In the genomic region with DNA sequence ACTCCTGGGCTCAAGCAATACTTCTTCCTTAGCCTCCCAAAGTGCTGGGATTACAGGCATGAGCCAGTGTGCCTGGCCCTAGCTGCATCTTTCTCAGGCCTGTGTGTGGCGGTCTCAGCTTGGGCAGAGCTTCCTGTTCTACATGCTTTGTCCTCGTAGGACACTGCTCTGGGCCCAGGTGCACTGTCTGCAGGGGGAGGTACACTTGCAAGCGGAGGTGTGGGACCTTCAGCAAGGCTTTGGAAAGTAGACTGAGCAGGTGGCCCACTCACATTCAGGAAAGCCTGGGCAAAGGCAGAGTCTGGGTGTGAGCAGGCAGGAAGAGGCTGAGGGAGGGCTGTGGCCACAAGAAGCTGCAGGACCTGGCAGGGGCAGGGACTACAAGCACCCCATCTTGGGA, we compare ENCODE assay signal across 9 cellular contexts. TPM values are rescaled to one million over a fixed set of nuclear protein-coding genes. Genes with fewer than 3 reads are reported as not detected.
A peak's percentile ranks its signal among the peaks of the same experiment; 100 is the strongest.
DNase-seq lines count a peak whose midpoint lies in the region; ATAC-seq and TF ChIP-seq lines count a peak whose summit lies in the region.
"Had no signal": no experiment of that assay in that cellular context is flagged by ENCODE, and none has a peak within 500 bp of the region (broad histone marks: within the 10 kb centered on the region; RNA-seq: fewer than 3 reads in every experiment).

No MANE protein-coding gene starts in this region.

- intact Hi-C loops in cardiac septum (cut with DNase I) (no loop called here), vagina (cut with DNase I) (no loop called here)

- H3K4me1 ChIP-seq in cardiac muscle cell (ENCODE audit: low read depth) = peaks cover 79% of the 10 kb centered on the region
- H3K4me1 ChIP-seq in vagina = peaks cover 52% of the 10 kb centered on the region

- DNase-seq in cardiac muscle cell (ENCODE audit: low read depth in 1 of 2, low spot score in 1 of 2) (no peak), cardiac septum (ENCODE audit: low spot score) (no peak), vagina (ENCODE audit: extremely low spot score in 2 of 2) (no peak), WERI-Rb-1 (no peak), HK-2 (ENCODE audit: unreplicated experiment) (no peak)
- no peak for DNase-seq in central memory CD8-positive, alpha-beta T cell (ENCODE audit: low spot score in 2 of 2)
- DNase-seq in natural killer cell treated with Interleukin-12 subunit alpha and Interleukin-12 subunit beta and Interleukin-15 and Interleukin-18, amount 100 ng/mL, for 72 hours (ENCODE audit: low spot score) = no peak
- no peak for DNase-seq in activated naive CD4-positive, alpha-beta T cell treated with anti-CD3 and anti-CD28 coated beads, Interleukin-2, amount 50 U/mL, for 16 hours
- DNase-seq: activated effector memory CD4-positive, alpha-beta T cell treated with anti-CD3 and anti-CD28 coated beads, Interleukin-2, amount 50 U/mL, for 16 hours had no signal

- no peak for TF ChIP-seq CTCF in cardiac muscle cell (IDR thresholded peaks at IDR 0.05; ENCODE audit: low read depth, low read length)
- no peak for TF ChIP-seq CTCF in vagina (IDR thresholded peaks at IDR 0.05)
- TF ChIP-seq CTCF in WERI-Rb-1 (IDR thresholded peaks at IDR 0.05; ENCODE audit: low read depth, low read length) = no peak

- no peaks in the 10 kb centered on the region for H3K27me3 Mint-ChIP-seq in central memory CD8-positive, alpha-beta T cell
- no peaks in the 10 kb centered on the region for H3K27me3 Mint-ChIP-seq in natural killer cell treated with Interleukin-12 subunit alpha and Interleukin-12 subunit beta and Interleukin-15 and Interleukin-18, amount 100 ng/mL, for 72 hours

- no peak for TF ChIP-seq POLR2A in vagina (IDR thresholded peaks at IDR 0.05)

- H3K27me3 ChIP-seq in cardiac muscle cell (no peaks in the 10 kb centered on the region), vagina (no peaks in the 10 kb centered on the region), WERI-Rb-1 (ENCODE audit: insufficient read depth, low read depth, severe bottlenecking) (no peaks in the 10 kb centered on the region)

- peaks cover 2% of the 10 kb centered on the region for H3K36me3 Mint-ChIP-seq in central memory CD8-positive, alpha-beta T cell (ENCODE audit: insufficient read depth)
- H3K36me3 Mint-ChIP-seq in natural killer cell treated with Interleukin-12 subunit alpha and Interleukin-12 subunit beta and Interleukin-15 and Interleukin-18, amount 100 ng/mL, for 72 hours = no peaks in the 10 kb centered on the region

- no peak for ATAC-seq in central memory CD8-positive, alpha-beta T cell (replicated peaks; ENCODE audit: extremely low read depth, poor library complexity, severe bottlenecking)
- no peak for ATAC-seq in natural killer cell treated with Interleukin-12 subunit alpha and Interleukin-12 subunit beta and Interleukin-15 and Interleukin-18, amount 100 ng/mL, for 72 hours

- H3K36me3 ChIP-seq in cardiac muscle cell (no peaks in the 10 kb centered on the region), vagina (no peaks in the 10 kb centered on the region), WERI-Rb-1 (peaks cover 25% of the 10 kb centered on the region)

- no peaks in the 10 kb centered on the region for H3K9me3 Mint-ChIP-seq in central memory CD8-positive, alpha-beta T cell
- H3K9me3 Mint-ChIP-seq in natural killer cell treated with Interleukin-12 subunit alpha and Interleukin-12 subunit beta and Interleukin-15 and Interleukin-18, amount 100 ng/mL, for 72 hours = no peaks in the 10 kb centered on the region

- peak overlapping the region; percentile 14 for H3K4me3 Mint-ChIP-seq in central memory CD8-positive, alpha-beta T cell
- H3K4me3 Mint-ChIP-seq in natural killer cell treated with Interleukin-12 subunit alpha and Interleukin-12 subunit beta and Interleukin-15 and Interleukin-18, amount 100 ng/mL, for 72 hours = peak overlapping the region; percentile 13

- H3K4me3 ChIP-seq in cardiac muscle cell = no peak overlapping the region
- H3K4me3 ChIP-seq in vagina = no peak overlapping the region
- H3K4me3 ChIP-seq in WERI-Rb-1 (ENCODE audit: low read depth, low read length) = no peak overlapping the region

- peak overlapping the region; percentile 90 for H3K27ac Mint-ChIP-seq in central memory CD8-positive, alpha-beta T cell (ENCODE audit: low read depth)
- H3K27ac Mint-ChIP-seq in natural killer cell treated with Interleukin-12 subunit alpha and Interleukin-12 subunit beta and Interleukin-15 and Interleukin-18, amount 100 ng/mL, for 72 hours = peak overlapping the region in 1 of 2 donors; percentile 4

- peaks cover 59% of the 10 kb centered on the region for H3K4me1 Mint-ChIP-seq in central memory CD8-positive, alpha-beta T cell
- peaks cover 37 to 38% of the 10 kb centered on the region in 2 donors for H3K4me1 Mint-ChIP-seq in natural killer cell treated with Interleukin-12 subunit alpha and Interleukin-12 subunit beta and Interleukin-15 and Interleukin-18, amount 100 ng/mL, for 72 hours (ENCODE audit: low read depth in 2 of 2)

- H3K27ac ChIP-seq in cardiac muscle cell (peak overlapping the region; percentile 99), vagina (peak overlapping the region; percentile 86), WERI-Rb-1 (no peak overlapping the region)

- H3K9me3 ChIP-seq in cardiac muscle cell (ENCODE audit: low read depth) = no peaks in the 10 kb centered on the region
- H3K9me3 ChIP-seq in vagina = no peaks in the 10 kb centered on the region
- no peaks in the 10 kb centered on the region for H3K9me3 ChIP-seq in WERI-Rb-1 (ENCODE audit: severe bottlenecking)

RNA-seq across cellular contexts. Expression of gene SUSD2, which starts 33.6 kb away (rescaled TPM):
- total RNA-seq in cardiac muscle cell (2.2 and 2.6 TPM in 2 replicates), cardiac septum (3.1 TPM), vagina (9.1 TPM)
- polyA plus RNA-seq in cardiac muscle cell = 1.8 and 2.2 TPM in 2 replicates
- total RNA-seq in natural killer cell treated with Interleukin-12 subunit alpha and Interleukin-12 subunit beta and Interleukin-15 and Interleukin-18, amount 100 ng/mL, for 72 hours = 1 to 10 TPM; 2.4 to 2.7 TPM
